In genomic region chr5:76485511-76485910, GRCh38 we compare ENCODE assay signal across 1 cellular context.
TF ChIP-seq lines count a peak whose summit lies in the region.

No MANE protein-coding gene starts in this region.

TF ChIP-seq in H1, 55 proteins besides CTCF, POLR2A, EP300 and RAD21:
- TF ChIP-seq NANOG (IDR thresholded peaks at IDR 0.05; ENCODE audit: insufficient read depth, low read depth, low read length, poor library complexity, severe bottlenecking) = no peak
- no peak for TF ChIP-seq TEAD4 (IDR thresholded peaks at IDR 0.05; ENCODE audit: low read depth, low read length)
- TF ChIP-seq CHD2 (IDR thresholded peaks at IDR 0.05; ENCODE audit: low read length) = no peak
- TF ChIP-seq TAF7 (optimal IDR thresholded peaks at IDR 0.05; ENCODE audit: borderline replicate concordance, low read depth, low read length) = no peak
- TF ChIP-seq HDAC6 (IDR thresholded peaks at IDR 0.05; ENCODE audit: low read depth, low read length) = no peak
- no peak for TF ChIP-seq ATF3 (IDR thresholded peaks at IDR 0.05; ENCODE audit: insufficient read depth, low read depth, low read length)
